9 cellular contexts compared by ENCODE assay signal in genomic region chr5:124704594-124705284, GRCh38. TPM values are rescaled to one million over a fixed set of nuclear protein-coding genes. Genes with fewer than 3 reads are reported as not detected.
DNase-seq lines count a peak whose midpoint lies in the region; ATAC-seq and TF ChIP-seq lines count a peak whose summit lies in the region.
"Had no signal": no experiment of that assay in that cellular context is flagged by ENCODE, and none has a peak within 500 bp of the region (broad histone marks: within the 10 kb centered on the region; RNA-seq: fewer than 3 reads in every experiment).

No MANE protein-coding gene starts in this region.

- H3K4me1 ChIP-seq in HEK293 (ENCODE audit: control insufficient read depth, insufficient read depth, low read length) (peaks cover 68% of the 10 kb centered on the region), mucosa of descending colon (ENCODE audit: low read depth) (peaks cover 17% of the 10 kb centered on the region)

- H3K4me3 ChIP-seq in HEK293 (ENCODE audit: low read depth, low read length) (no peak overlapping the region), mucosa of descending colon (no peak overlapping the region)

- POLR2A ChIA-PET in HEK293 (lab: Yijun Ruan, JAX), result no interaction called here

- H3K36me3 ChIP-seq in HEK293 (ENCODE audit: control insufficient read depth in 2 of 2, insufficient read depth in 1 of 2, low read length in 2 of 2) (peaks cover 0 to 9% of the 10 kb centered on the region in 2 experiments; a peak in 1 of 3 replicates), mucosa of descending colon (ENCODE audit: low read depth) (no peaks in the 10 kb centered on the region)

- DNase-seq in mucosa of descending colon (no peak), EL (no peak), NCI-H2196 treated with DMSO at 0.1 percent for 48 hours (lab: John Stamatoyannopoulos, UW; ENCODE audit: unreplicated experiment) (no peak), MV-4-11 (lab: John Stamatoyannopoulos, UW) (no peak)
- DNase-seq in activated effector memory CD4-positive, alpha-beta T cell treated with anti-CD3 and anti-CD28 coated beads, Interleukin-2, amount 50 U/mL, for 16 hours, result no peak
- DNase-seq: cortex of kidney had no signal

- intact Hi-C loops in mucosa of descending colon (cut with DNase I, micrococcal nuclease), result loop anchor here in 1 of 2 donors (5.0 kb wide), 1 partner anchor 38 kb away; no protein-coding TSS in a partner anchor

- TF ChIP-seq CTCF in HEK293 (tag by site-specific recombination; IDR thresholded peaks at IDR 0.05) (no peak), mucosa of descending colon (IDR thresholded peaks at IDR 0.05) (no peak)

- CTCF ChIA-PET in HEK293 (lab: Yijun Ruan, JAX), result interaction anchor here (0.8 kb wide), 1 partner anchor 25 kb away, joined by 3 read pairs; no protein-coding TSS in a partner anchor

- no peaks in the 10 kb centered on the region for H3K9me3 ChIP-seq in HEK293 (ENCODE audit: control insufficient read depth, insufficient read depth, low read depth, low read length)
- H3K9me3 ChIP-seq in mucosa of descending colon, result no peaks in the 10 kb centered on the region

- ATAC-seq in GM18873 (IDR thresholded peaks at IDR 0.05; ENCODE audit: low FRiP score, unreplicated experiment) (peak; percentile 74), HG03565 (IDR thresholded peaks at IDR 0.05; ENCODE audit: unreplicated experiment) (peak; percentile 88), mucosa of descending colon (peak; percentile 26)

- peak overlapping the region; percentile 98; the same call in 1 of the 2 replicates for H3K27ac ChIP-seq in HEK293 (ENCODE audit: extremely low read depth, low read depth, low read length)

TF ChIP-seq in HEK293, 187 proteins besides CTCF, POLR2A, EP300 and RAD21:
- peak; percentile 94 for TF ChIP-seq ZNF449 (tag by site-specific recombination; IDR thresholded peaks at IDR 0.05)
- no peak for TF ChIP-seq ZNF692 (tag by site-specific recombination; IDR thresholded peaks at IDR 0.05)
- TF ChIP-seq AEBP2 (tag by site-specific recombination; IDR thresholded peaks at IDR 0.05; ENCODE audit: borderline replicate concordance), result no peak

RNA-seq across cellular contexts. Expression of gene ZNF608, which starts 41.7 kb away (rescaled TPM):
- total RNA-seq in mucosa of descending colon, result 10 to 100 TPM; 19.7 to 32.3 (median 27.2) TPM

Comparison
In these comparisons a context has a peak if more than half of its experiments do, and no peak if none do; other contexts are left out.
1. ATAC-seq: peak in every context shown above with its lines; median percentile 88 in HG03565; 74 in GM18873; 26 in mucosa of descending colon.